ENCODE assay signal across 8 cellular contexts in genomic region chr1:89821322-89822108, GRCh38. TPM values are rescaled to one million over a fixed set of nuclear protein-coding genes. Genes with fewer than 3 reads are reported as not detected.
A peak's percentile ranks its signal among the peaks of the same experiment; 100 is the strongest.
DNase-seq lines count a peak whose midpoint lies in the region; ATAC-seq and TF ChIP-seq lines count a peak whose summit lies in the region.

No MANE protein-coding gene starts in this region.

- DNase-seq in NCI-H2081 (lab: John Stamatoyannopoulos, UW) (peak; percentile 43 to 48), NCI-H2081 treated with DMSO at 0.1 percent for 48 hours (lab: John Stamatoyannopoulos, UW) (no peak), NCI-H1105 (lab: John Stamatoyannopoulos, UW) (peak; percentile 77), cardiac fibroblast (ENCODE audit: low read depth in 2 of 2) (peak in 1 of 2 donors; percentile 32), left lobe of liver (ENCODE audit: low spot score) (peak; percentile 63)
- DNase-seq in stimulated activated CD4-positive, alpha-beta T cell treated with anti-CD3 and anti-CD28 coated beads, Interleukin-4, amount 100 ng/mL, for 4 hours: peak; percentile 56 to 66

- peak overlapping the region; percentile 69 to 73 for H3K4me3 ChIP-seq in cardiac fibroblast (replicated peaks in 1 of 2; ENCODE audit: low read depth in 2 of 2, low read length in 2 of 2)

- peak overlapping the region; percentile 87 for H3K27ac ChIP-seq in VCaP

- ATAC-seq in HG02642 (IDR thresholded peaks at IDR 0.05; ENCODE audit: poor library complexity, unreplicated experiment) (peak; percentile 61), left lobe of liver (peak; percentile 61)

- TF ChIP-seq CTCF in VCaP (conservative IDR thresholded peaks at IDR 0.05) (no peak), cardiac fibroblast (IDR thresholded peaks at IDR 0.05; ENCODE audit: low read depth, low read length) (no peak)

RNA-seq across cellular contexts. Expression of gene LRRC8D, which starts 0.7 kb away (rescaled TPM):
- total RNA-seq in left lobe of liver: 22.1 TPM
